34 cellular contexts compared by ENCODE assay signal in the genomic region with DNA sequence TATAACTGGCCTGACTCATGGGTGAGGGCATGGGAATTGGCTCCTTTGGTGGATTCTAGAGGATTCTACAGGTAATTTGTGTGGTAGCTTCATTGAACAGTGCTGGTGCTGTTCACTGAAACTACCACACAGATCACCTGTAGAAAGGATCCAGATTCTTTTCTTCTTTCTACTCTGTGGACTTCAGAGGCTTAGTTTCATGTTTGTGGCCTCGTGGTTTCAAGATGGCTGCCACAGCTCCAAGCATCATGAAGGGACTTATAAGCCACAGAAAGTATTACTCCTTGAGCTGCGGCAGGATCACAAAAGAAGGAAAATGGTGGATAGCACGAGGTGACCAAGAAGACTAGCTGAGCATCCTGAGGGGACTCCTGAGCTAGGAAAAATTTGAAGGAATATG.
"Had no signal": no experiment of that assay in that cellular context is flagged by ENCODE, and none has a peak within 500 bp of the region (broad histone marks: within the 10 kb centered on the region; RNA-seq: fewer than 3 reads in every experiment).

No MANE protein-coding gene starts in this region.

- H3K27me3 ChIP-seq: MG63 had no signal

- DNase-seq: Karpas-422, Kasumi-1, MG63, MM.1S, MV-4-11, NCI-H1048, NCI-H1092, NCI-H1092 treated with DMSO at 0.1 percent for 48 hours, NCI-H1105, NCI-H1105 treated with DMSO at 0.1 percent for 48 hours, NCI-H1417, NCI-H1417 treated with DMSO at 0.1 percent for 48 hours, NCI-H1436, NCI-H1436 treated with DMSO at 0.1 percent for 48 hours, NCI-H146, NCI-H1694, NCI-H1694 treated with DMSO at 0.1 percent for 48 hours, NCI-H187, NCI-H187 treated with DMSO at 0.1 percent for 48 hours, NCI-H1930, NCI-H2029, NCI-H2029 treated with DMSO at 0.1 percent for 48 hours, NCI-H2081, NCI-H2081 treated with DMSO at 0.1 percent for 48 hours, NCI-H2107, NCI-H2171, NCI-H2171 treated with DMSO at 0.1 percent for 48 hours, NCI-H2227 treated with DMSO at 0.1 percent for 48 hours, NCI-H226, NCI-H345, NCI-H446, NCI-H446 treated with DMSO at 0.1 percent for 48 hours, NCI-H510A, NCI-H510A treated with DMSO at 0.1 percent for 48 hours had no signal

- H3K4me3 ChIP-seq: MG63 had no signal
